Comparison of ENCODE assay signal across 16 cellular contexts in genomic region chr14:93462479-93462878, GRCh38. TPM values are rescaled to one million over a fixed set of nuclear protein-coding genes. Genes with fewer than 3 reads are reported as not detected.
DNase-seq lines count a peak whose midpoint lies in the region; TF ChIP-seq lines count a peak whose summit lies in the region.
"Had no signal": no experiment of that assay in that cellular context is flagged by ENCODE, and none has a peak within 500 bp of the region (broad histone marks: within the 10 kb centered on the region; RNA-seq: fewer than 3 reads in every experiment).

No MANE protein-coding gene starts in this region.

- no peak overlapping the region for H4K5ac ChIP-seq in mesendoderm (ENCODE audit: low read length)

- no peak overlapping the region for H3K9ac ChIP-seq in mesendoderm (ENCODE audit: low read length)
- H3K9ac ChIP-seq: BLaER1 treated with 17β-estradiol and CSF1 and Interleukin-3, amounts not matched to agents 10 nM and 100 nM had no signal

- DNase-seq in BE2C (peak; percentile 16), KBM-7 (peak; percentile 23), NCI-H82 treated with DMSO at 0.1 percent for 48 hours (lab: John Stamatoyannopoulos, UW; ENCODE audit: unreplicated experiment) (peak; percentile 99), mesendoderm (no peak), suprapubic skin (ENCODE audit: low spot score in 2 of 2) (no peak), mucosa of gallbladder (ENCODE audit: low spot score) (no peak)
- no peak for DNase-seq in activated CD4-positive, alpha-beta T cell treated with anti-CD3 and anti-CD28 coated beads, Interleukin-2, amount 50 U/mL, for 1 hour
- DNase-seq: 8988T; AML-193; CD4-positive, CD25-positive, alpha-beta regulatory T cell; DMS79 had no signal

- no peak overlapping the region for H3K18ac ChIP-seq in mesendoderm (ENCODE audit: low read length)

- in situ Hi-C loops in KBM-7 (cut with MboI; ENCODE audit: low pct_unique_long_range_greater_than_20kb, low sequenced_read_pairs): no loop called here

- H3K4me2 ChIP-seq in mesendoderm (ENCODE audit: low read length): no peak overlapping the region
- H3K4me2 ChIP-seq: BLaER1 treated with 17β-estradiol and CSF1 and Interleukin-3, amounts not matched to agents 10 nM and 100 nM had no signal

- no peak for TF ChIP-seq POLR2A in suprapubic skin (IDR thresholded peaks at IDR 0.05)

- H4K8ac ChIP-seq in mesendoderm (ENCODE audit: low read depth, low read length): no peak overlapping the region

- no peak overlapping the region for H2BK120ac ChIP-seq in mesendoderm (ENCODE audit: low read depth, low read length)

- no peaks in the 10 kb centered on the region for H3K79me1 ChIP-seq in mesendoderm (ENCODE audit: low read length)

- H3K4me1 ChIP-seq in BE2C (peaks cover 33% of the 10 kb centered on the region), mesendoderm (ENCODE audit: control insufficient read depth, low read depth, low read length) (no peaks in the 10 kb centered on the region), suprapubic skin (no peaks in the 10 kb centered on the region)
- H3K4me1 ChIP-seq: HAP-1 had no signal

- H3K56ac ChIP-seq in mesendoderm (ENCODE audit: low read length): no peak overlapping the region

- H2BK15ac ChIP-seq in mesendoderm (replicated peaks; ENCODE audit: low read depth): no peak overlapping the region

- H2AK5ac ChIP-seq in mesendoderm (ENCODE audit: low read length): no peak overlapping the region

- no peaks in the 10 kb centered on the region for H3K27me3 ChIP-seq in BE2C
- H3K27me3 ChIP-seq in mesendoderm (ENCODE audit: insufficient read depth, low read length, poor library complexity): no peaks in the 10 kb centered on the region
- H3K27me3 ChIP-seq in suprapubic skin: peaks cover 3% of the 10 kb centered on the region
- H3K27me3 ChIP-seq: BLaER1 treated with 17β-estradiol and CSF1 and Interleukin-3, amounts not matched to agents 10 nM and 100 nM had no signal

- no peak overlapping the region for H2BK5ac ChIP-seq in mesendoderm (ENCODE audit: low read length)

- peak overlapping the region; percentile 3 for H3K23ac ChIP-seq in mesendoderm (ENCODE audit: low read length)

- H3K4ac ChIP-seq in mesendoderm (ENCODE audit: low read depth, low read length): no peak overlapping the region

- no peak overlapping the region for H3K4me3 ChIP-seq in BE2C (ENCODE audit: low read depth, low read length)
- no peak overlapping the region for H3K4me3 ChIP-seq in mesendoderm (ENCODE audit: low read length)
- H3K4me3 ChIP-seq in suprapubic skin: no peak overlapping the region
- H3K4me3 ChIP-seq: BLaER1 treated with 17β-estradiol and CSF1 and Interleukin-3, amounts not matched to agents 10 nM and 100 nM; GM12878; HAP-1 had no signal

- no peak overlapping the region for H3K27ac ChIP-seq in mesendoderm (ENCODE audit: low read depth, low read length)
- no peak overlapping the region for H3K27ac ChIP-seq in suprapubic skin
- H3K27ac ChIP-seq: BLaER1 treated with 17β-estradiol and CSF1 and Interleukin-3, amounts not matched to agents 10 nM and 100 nM had no signal

- H3K36me3 ChIP-seq in BE2C: no peaks in the 10 kb centered on the region
- no peaks in the 10 kb centered on the region for H3K36me3 ChIP-seq in mesendoderm (ENCODE audit: control insufficient read depth, insufficient read depth, low read length)
- no peaks in the 10 kb centered on the region for H3K36me3 ChIP-seq in suprapubic skin
- H3K36me3 ChIP-seq: BLaER1 treated with 17β-estradiol and CSF1 and Interleukin-3, amounts not matched to agents 10 nM and 100 nM; HAP-1 had no signal

- 100% methylated on average over 2 of the region's 3 CpGs for WGBS in mesendoderm (ENCODE audit: extremely low coverage, insufficient coverage, low lambda C conversion rate)
- 46% methylated on average over 3 of the region's 3 CpGs for WGBS in suprapubic skin

- TF ChIP-seq CTCF in BE2C (IDR thresholded peaks at IDR 0.05; ENCODE audit: low read depth, low read length) (no peak), suprapubic skin (IDR thresholded peaks at IDR 0.05) (no peak)

- no peaks in the 10 kb centered on the region for H3K79me2 ChIP-seq in mesendoderm (ENCODE audit: control insufficient read depth, insufficient read depth, low read length)

- H3K9me3 ChIP-seq in BE2C (no peaks in the 10 kb centered on the region), suprapubic skin (no peaks in the 10 kb centered on the region)
- H3K9me3 ChIP-seq: BLaER1 treated with 17β-estradiol and CSF1 and Interleukin-3, amounts not matched to agents 10 nM and 100 nM; HAP-1 had no signal

- TF ChIP-seq EP300 in suprapubic skin (IDR thresholded peaks at IDR 0.05): no peak

RNA-seq across cellular contexts. Expression of gene UNC79, which starts 31.7 kb away (rescaled TPM):
- 21.3 TPM for polyA plus RNA-seq in BE2C (2012; ENCODE audit: insufficient read depth, insufficient read length, low read depth)
- 0.56 TPM for polyA plus RNA-seq in mesendoderm (2013, experiment 1 of 2)
- 0.56 TPM for polyA plus RNA-seq in mesendoderm (2013, experiment 2 of 2)
- total RNA-seq in suprapubic skin: under 1 TPM in 1 of 4 donors, not detected in 3; 0.30 TPM
- 0.37 TPM for total RNA-seq in mucosa of gallbladder
- total RNA-seq: CD4-positive, CD25-positive, alpha-beta regulatory T cell; HT1080 had no signal
- polyA plus RNA-seq: CD4-positive, CD25-positive, alpha-beta regulatory T cell; IgD-negative memory B cell had no signal

Comparison
In these comparisons a context has a peak if more than half of its experiments do, and no peak if none do; other contexts are left out.
1. DNase-seq: peak in BE2C (single experiment), KBM-7 (single experiment) and NCI-H82 treated with DMSO at 0.1 percent for 48 hours (single experiment); none in mesendoderm (single experiment), suprapubic skin (0 of 2), mucosa of gallbladder (single experiment) and activated CD4-positive, alpha-beta T cell treated with anti-CD3 and anti-CD28 coated beads, Interleukin-2, amount 50 U/mL, for 1 hour (single experiment).